In the genomic region with DNA sequence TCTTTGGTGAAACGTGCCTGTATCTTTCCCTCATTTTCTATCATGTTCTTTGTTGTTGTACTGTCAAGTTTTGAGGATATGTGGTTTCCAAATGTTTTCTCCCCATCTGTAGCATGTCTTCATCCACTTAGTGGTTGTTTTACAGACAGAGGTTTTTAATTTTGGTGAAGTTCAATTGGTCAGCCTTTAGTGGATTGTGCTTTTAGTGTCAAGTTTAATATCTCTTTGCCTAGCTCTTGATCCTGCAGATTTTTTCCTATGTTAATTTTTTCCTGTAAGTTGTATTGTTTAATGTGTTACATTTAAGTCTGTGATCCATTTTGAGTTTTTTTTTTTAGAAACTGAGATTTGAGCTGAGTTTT, we compare ENCODE assay signal across 21 cellular contexts. TPM values are rescaled to one million over a fixed set of nuclear protein-coding genes. Genes with fewer than 3 reads are reported as not detected.
DNase-seq lines count a peak whose midpoint lies in the region; ATAC-seq and TF ChIP-seq lines count a peak whose summit lies in the region.
"Had no signal": no experiment of that assay in that cellular context is flagged by ENCODE, and none has a peak within 500 bp of the region (broad histone marks: within the 10 kb centered on the region; RNA-seq: fewer than 3 reads in every experiment).

No MANE protein-coding gene starts in this region.

- TF ChIP-seq RAD21 in SK-N-SH (IDR thresholded peaks at IDR 0.05; ENCODE audit: low read length) = no peak

- TF ChIP-seq CTCF in SK-N-SH (IDR thresholded peaks at IDR 0.05) (no peak), nephron progenitor cell (IDR thresholded peaks at IDR 0.05) (no peak), tibial artery (IDR thresholded peaks at IDR 0.05) (no peak)

- POLR2A ChIA-PET in CD8-positive, alpha-beta memory T cell (lab: Charles Lee) = no interaction called here
- POLR2A ChIA-PET in SK-N-SH (lab: Yijun Ruan, JAX) = no interaction called here

- H3K27ac ChIP-seq in CD8-positive, alpha-beta memory T cell (ENCODE audit: low read depth, low read length) = no peak overlapping the region
- H3K27ac ChIP-seq in SK-N-SH (ENCODE audit: low read depth in 2 of 2, low read length in 1 of 2) (peak overlapping the region in 1 of 2 experiments; percentile 31; a peak in 2 of 4 replicates), tibial artery (no peak overlapping the region)
- H3K27ac ChIP-seq: HL-60, SJSA1 had no signal

- 14% methylated on average over 1 of the region's 1 CpG for WGBS in SK-N-SH (ENCODE audit: low lambda C conversion rate)

- peaks cover 12% of the 10 kb centered on the region for H3K36me3 ChIP-seq in CD8-positive, alpha-beta memory T cell (ENCODE audit: insufficient read depth, low read length)
- H3K36me3 ChIP-seq in SK-N-SH (replicated peaks in 1 of 2; ENCODE audit: control insufficient read depth in 1 of 2, insufficient read depth in 2 of 2, low read length in 1 of 2) (peaks cover 10 to 85% of the 10 kb centered on the region in 2 experiments), tibial artery (peaks cover 28 to 62% (median 57%) of the 10 kb centered on the region in 3 donors)

- H3K4me3 Mint-ChIP-seq in CD8-positive, alpha-beta memory T cell = no peak overlapping the region
- H3K4me3 Mint-ChIP-seq in effector memory CD8-positive, alpha-beta T cell = no peak overlapping the region
- no peak overlapping the region for H3K4me3 Mint-ChIP-seq in nephron progenitor cell
- H3K4me3 Mint-ChIP-seq: GM23338 had no signal

- peaks cover 95% of the 10 kb centered on the region for H3K79me2 ChIP-seq in SK-N-SH (ENCODE audit: insufficient read depth)

- H3K36me3 Mint-ChIP-seq in CD8-positive, alpha-beta memory T cell = peaks cover 16 to 78% (median 22%) of the 10 kb centered on the region in 3 donors
- peaks cover 73% of the 10 kb centered on the region for H3K36me3 Mint-ChIP-seq in effector memory CD8-positive, alpha-beta T cell (ENCODE audit: insufficient read depth)
- H3K36me3 Mint-ChIP-seq in nephron progenitor cell (ENCODE audit: low read depth) = peaks cover 86% of the 10 kb centered on the region

- peaks cover 8% of the 10 kb centered on the region for H3F3A ChIP-seq in SK-N-SH (replicated peaks; ENCODE audit: insufficient read depth)

- H3K4me2 ChIP-seq in SK-N-SH = no peak overlapping the region
- H3K4me2 ChIP-seq: GM23338 had no signal

- H3K27me3 ChIP-seq in CD8-positive, alpha-beta memory T cell (ENCODE audit: insufficient read depth, low read length, poor library complexity, severe bottlenecking) = no peaks in the 10 kb centered on the region
- H3K27me3 ChIP-seq in SK-N-SH (ENCODE audit: insufficient read depth) = no peaks in the 10 kb centered on the region
- no peaks in the 10 kb centered on the region for H3K27me3 ChIP-seq in tibial artery
- H3K27me3 ChIP-seq: SJSA1 had no signal

- H3K9me2 ChIP-seq in SK-N-SH = no peaks in the 10 kb centered on the region

- H3K9me3 ChIP-seq in CD8-positive, alpha-beta memory T cell (ENCODE audit: low read length) = no peaks in the 10 kb centered on the region
- H3K9me3 ChIP-seq in SK-N-SH (peaks cover 6% of the 10 kb centered on the region; the same call in 1 of the 2 replicates), tibial artery (no peaks in the 10 kb centered on the region)

- H3K4me1 ChIP-seq in CD8-positive, alpha-beta memory T cell (ENCODE audit: insufficient read depth, low read length) = no peaks in the 10 kb centered on the region
- H3K4me1 ChIP-seq in SK-N-SH (ENCODE audit: control insufficient read depth in 1 of 2, insufficient read depth in 2 of 2, low read depth in 1 of 2, low read length in 1 of 2) = no peaks in the 10 kb centered on the region
- no peaks in the 10 kb centered on the region for H3K4me1 ChIP-seq in tibial artery
- H3K4me1 ChIP-seq: SJSA1 had no signal

- H3K4me1 Mint-ChIP-seq in CD8-positive, alpha-beta memory T cell = peaks cover 23 to 37% (median 28%) of the 10 kb centered on the region in 3 donors
- peaks cover 13 to 22% of the 10 kb centered on the region in 2 donors for H3K4me1 Mint-ChIP-seq in effector memory CD8-positive, alpha-beta T cell (ENCODE audit: low read depth in 2 of 2)
- H3K4me1 Mint-ChIP-seq in nephron progenitor cell = no peaks in the 10 kb centered on the region
- H3K4me1 Mint-ChIP-seq: GM23338 had no signal

- peak overlapping the region in 5 of 8 donors; percentile 23 to 74 (median 59) for H3K27ac Mint-ChIP-seq in CD8-positive, alpha-beta memory T cell
- H3K27ac Mint-ChIP-seq in effector memory CD8-positive, alpha-beta T cell = peak overlapping the region; percentile 19 to 66
- peak overlapping the region; percentile 84 for H3K27ac Mint-ChIP-seq in nephron progenitor cell

- no peak overlapping the region for H3K4me3 ChIP-seq in CD8-positive, alpha-beta memory T cell (ENCODE audit: low read length)
- H3K4me3 ChIP-seq in SK-N-SH (ENCODE audit: low read depth in 2 of 2, low read length in 1 of 2) (no peak overlapping the region), tibial artery (no peak overlapping the region)
- H3K4me3 ChIP-seq: GM23338, SJSA1 had no signal

- no peak overlapping the region for H3K9ac ChIP-seq in SK-N-SH

- intact Hi-C loops in tibial artery (cut with DNase I; ENCODE audit: low total_unique reads) = no loop called here

- H2AFZ ChIP-seq in SK-N-SH (ENCODE audit: low read depth) = no peak overlapping the region
- H2AFZ ChIP-seq: GM23338 had no signal

- CTCF ChIA-PET in CD8-positive, alpha-beta memory T cell (lab: Charles Lee) = interaction anchor here (0.6 kb wide), 1 partner anchor 14 kb away, joined by 3 read pairs; no protein-coding TSS in a partner anchor
- CTCF ChIA-PET in SK-N-SH (lab: Yijun Ruan, JAX) = interaction anchor here (1.1 to 1.4 kb wide), 3 partner anchors 8 to 20 kb away, joined by 3 to 5 read pairs (median 4); no protein-coding TSS in a partner anchor

- ATAC-seq in effector memory CD8-positive, alpha-beta T cell (replicated peaks) = no peak
- ATAC-seq: GM23338, Right ventricle myocardium inferior had no signal

- H4K20me1 ChIP-seq in SK-N-SH (ENCODE audit: insufficient read depth) = 0 out of 2 replicates have a peak, but pooled peaks cover 3% of the 10 kb centered on the region

- DNase-seq in CD8-positive, alpha-beta memory T cell = no peak
- DNase-seq in SK-N-SH = no peak
- no peak for DNase-seq in effector memory CD8-positive, alpha-beta T cell
- DNase-seq in nephron progenitor cell = no peak
- DNase-seq in midbrain (lab: John Stamatoyannopoulos, UW) = no peak
- DNase-seq in NCI-H1092 treated with DMSO at 0.1 percent for 48 hours (lab: John Stamatoyannopoulos, UW) = no peak
- no peak for DNase-seq in tibial artery
- DNase-seq: GF-D8, HCEC 1CT, KG1, MV-4-11, NCI-H1694 treated with DMSO at 0.1 percent for 48 hours, NCI-H2081 treated with DMSO at 0.1 percent for 48 hours, NCI-H2171 treated with DMSO at 0.1 percent for 48 hours, NCI-H446 treated with DMSO at 0.1 percent for 48 hours, NCI-H526 treated with DMSO at 0.1 percent for 48 hours, OCI-M1 had no signal

- H3K27me3 Mint-ChIP-seq in CD8-positive, alpha-beta memory T cell = no peaks in the 10 kb centered on the region
- H3K27me3 Mint-ChIP-seq in effector memory CD8-positive, alpha-beta T cell = no peaks in the 10 kb centered on the region
- peaks cover 3% of the 10 kb centered on the region for H3K27me3 Mint-ChIP-seq in nephron progenitor cell (ENCODE audit: low read depth, poor library complexity)

- H3K9me3 Mint-ChIP-seq in CD8-positive, alpha-beta memory T cell = peaks cover 0 to 2% (median 0%) of the 10 kb centered on the region in 5 donors
- H3K9me3 Mint-ChIP-seq in effector memory CD8-positive, alpha-beta T cell = peaks cover 0 to under 1% of the 10 kb centered on the region in 2 donors
- H3K9me3 Mint-ChIP-seq in nephron progenitor cell = peaks cover 27% of the 10 kb centered on the region
- H3K9me3 Mint-ChIP-seq: GM23338 had no signal

- peak in 1 of 2 experiments; percentile 34; a peak in 1 of 4 replicates for TF ChIP-seq EP300 in SK-N-SH (IDR thresholded peaks at IDR 0.05; ENCODE audit: borderline replicate concordance in 1 of 2, low read depth in 1 of 2, low read length in 1 of 2)

TF ChIP-seq in SK-N-SH, 30 proteins besides CTCF, POLR2A, EP300 and RAD21:
- TF ChIP-seq YY1 (IDR thresholded peaks at IDR 0.05; ENCODE audit: low read depth) (no peak), RCOR1 (IDR thresholded peaks at IDR 0.05; ENCODE audit: low read length) (no peak), SMC3 (IDR thresholded peaks at IDR 0.05; ENCODE audit: low read depth, low read length) (no peak), MXI1 (IDR thresholded peaks at IDR 0.05; ENCODE audit: low read depth, low read length) (no peak), TCF12 (IDR thresholded peaks at IDR 0.05) (peak; percentile 35)

RNA-seq across cellular contexts. Expression of a gene that starts 22.4 kb away (rescaled TPM):
- 10 to 100 TPM; 12.1 to 12.3 TPM for total RNA-seq in CD8-positive, alpha-beta memory T cell
- 16.1 TPM for polyA plus RNA-seq in CD8-positive, alpha-beta memory T cell
- 4.5 and 7.3 TPM in 2 replicates for polyA plus RNA-seq in SK-N-SH (2012; rRNA removed)
- polyA plus RNA-seq in SK-N-SH (2012; cell fraction: cytosol; rRNA removed) = 7.0 and 8.3 TPM in 2 replicates
- 20.3 and 21.2 TPM in 2 replicates for polyA plus RNA-seq in SK-N-SH (2012; cell fraction: nucleus; rRNA removed)
